In genomic region chrX:153474266-153474665, GRCh38 we compare ENCODE assay signal across 13 cellular contexts. TPM values are rescaled to one million over a fixed set of nuclear protein-coding genes. Genes with fewer than 3 reads are reported as not detected.
DNase-seq lines count a peak whose midpoint lies in the region; ATAC-seq and TF ChIP-seq lines count a peak whose summit lies in the region.
"Had no signal": no experiment of that assay in that cellular context is flagged by ENCODE, and none has a peak within 500 bp of the region (broad histone marks: within the 10 kb centered on the region; RNA-seq: fewer than 3 reads in every experiment).

No MANE protein-coding gene starts in this region.

- H3K9me3 ChIP-seq in CD4-positive, alpha-beta T cell (ENCODE audit: control insufficient read depth, low read length) = no peaks in the 10 kb centered on the region
- H3K9me3 ChIP-seq: MG63, psoas muscle, SJCRH30 had no signal

- H3K27me3 Mint-ChIP-seq in CD4-positive, alpha-beta T cell = no peaks in the 10 kb centered on the region
- H3K27me3 Mint-ChIP-seq in T-cell = no peaks in the 10 kb centered on the region
- no peaks in the 10 kb centered on the region for H3K27me3 Mint-ChIP-seq in nephron (ENCODE audit: low read depth)

- no peaks in the 10 kb centered on the region for H3K36me3 Mint-ChIP-seq in CD4-positive, alpha-beta T cell (ENCODE audit: low read depth)
- H3K36me3 Mint-ChIP-seq in T-cell (no peaks in the 10 kb centered on the region), nephron (ENCODE audit: low read depth) (no peaks in the 10 kb centered on the region)

- no peak for ATAC-seq in CD4-positive, alpha-beta T cell (ENCODE audit: poor library complexity)
- ATAC-seq in T-cell (replicated peaks in 1 of 4) (no peak), HG02610 (IDR thresholded peaks at IDR 0.05; ENCODE audit: unreplicated experiment) (no peak)
- ATAC-seq: psoas muscle had no signal

- peaks cover 6% of the 10 kb centered on the region for H3K4me1 Mint-ChIP-seq in CD4-positive, alpha-beta T cell (ENCODE audit: low read depth)
- H3K4me1 Mint-ChIP-seq in T-cell = peaks cover 5 to 20% (median 17%) of the 10 kb centered on the region in 3 donors
- H3K4me1 Mint-ChIP-seq in nephron = peaks cover 20% of the 10 kb centered on the region
- H3K4me1 Mint-ChIP-seq: activated CD4-positive, alpha-beta T cell treated with anti-CD3 and anti-CD28 coated beads, Interleukin-2, amount 10 ng/mL, durations not matched to agents 24 days and 14 days had no signal

- H3K27ac Mint-ChIP-seq in CD4-positive, alpha-beta T cell = peak overlapping the region; percentile 71
- H3K27ac Mint-ChIP-seq in T-cell (peak overlapping the region; percentile 31 to 39), nephron (peak overlapping the region in 2 of 3 experiments; percentile 44 to 93)
- H3K27ac Mint-ChIP-seq: activated CD4-positive, alpha-beta T cell treated with anti-CD3 and anti-CD28 coated beads, Interleukin-2, amount 10 ng/mL, durations not matched to agents 24 days and 14 days had no signal

- no peak overlapping the region for H3K27ac ChIP-seq in CD4-positive, alpha-beta T cell (ENCODE audit: low read depth, low read length)
- H3K27ac ChIP-seq: psoas muscle, SJCRH30 had no signal

- TF ChIP-seq CTCF in CD4-positive, alpha-beta T cell (IDR thresholded peaks at IDR 0.05) = no peak
- no peak for TF ChIP-seq CTCF in nephron (IDR thresholded peaks at IDR 0.05; ENCODE audit: unreplicated experiment in 3 of 3)

- CTCF ChIA-PET in CD4-positive, alpha-beta T cell (lab: Charles Lee) = no interaction called here
- CTCF ChIA-PET in T-cell (lab: Charles Lee) = no interaction called here

- H3K4me3 Mint-ChIP-seq in CD4-positive, alpha-beta T cell = peak overlapping the region; percentile 76
- peak overlapping the region; percentile 34 to 54 (median 39) for H3K4me3 Mint-ChIP-seq in T-cell
- H3K4me3 Mint-ChIP-seq in nephron = peak overlapping the region in 1 of 3 experiments; percentile 52
- H3K4me3 Mint-ChIP-seq: activated CD4-positive, alpha-beta T cell treated with anti-CD3 and anti-CD28 coated beads, Interleukin-2, amount 10 ng/mL, durations not matched to agents 24 days and 14 days had no signal

- POLR2A ChIA-PET in CD4-positive, alpha-beta T cell (lab: Charles Lee) = no interaction called here
- POLR2A ChIA-PET in T-cell (lab: Charles Lee) = interaction anchor here in 1 of 2 donors (0.7 kb wide), 1 partner anchor 1360 kb away, joined by 3 read pairs; the partner anchor contains the start of gene SMIM9

- H3K27me3 ChIP-seq in CD4-positive, alpha-beta T cell (ENCODE audit: control insufficient read depth, insufficient read depth, low read length) = no peaks in the 10 kb centered on the region
- H3K27me3 ChIP-seq: MG63, SJCRH30 had no signal

- DNase-seq in CD4-positive, alpha-beta T cell = no peak
- DNase-seq in T-cell = peak in 1 of 34 experiments; percentile 5
- no peak for DNase-seq in iPS-NIHi11 (ENCODE audit: low spot score)
- DNase-seq in stimulated activated CD8-positive, alpha-beta memory T cell treated with anti-CD3 and anti-CD28 coated beads, Interleukin-4, amount 100 ng/mL, for 48 hours = no peak
- DNase-seq: NCI-H187, SJCRH30 had no signal

- no peaks in the 10 kb centered on the region for H3K9me3 Mint-ChIP-seq in CD4-positive, alpha-beta T cell
- H3K9me3 Mint-ChIP-seq in T-cell (no peaks in the 10 kb centered on the region), nephron (peaks cover 12% of the 10 kb centered on the region)
- H3K9me3 Mint-ChIP-seq: activated CD4-positive, alpha-beta T cell treated with anti-CD3 and anti-CD28 coated beads, Interleukin-2, amount 10 ng/mL, durations not matched to agents 24 days and 14 days had no signal

- intact Hi-C loops in CD4-positive, alpha-beta T cell (cut with DNase I, micrococcal nuclease) = loop anchor here in 1 of 2 experiments (5.0 kb wide), 4 partner anchors 123 to 532 kb away; partner anchors contain the start of genes CCNQ and ZNF275

RNA-seq across cellular contexts. Expression of gene HAUS7, which starts 3.9 kb away (rescaled TPM):
- 10 to 100 TPM; 24.4 to 25.6 TPM for total RNA-seq in CD4-positive, alpha-beta T cell
- 10 to 100 TPM; 30.7 to 58.4 (median 48.6) TPM for total RNA-seq in T-cell

RNA-seq across cellular contexts. Expression of gene BGN, which starts 20.5 kb away (rescaled TPM):
- not detected for total RNA-seq in CD4-positive, alpha-beta T cell
- total RNA-seq in T-cell = under 1 TPM in 3 of 5 donors, not detected in 2; 0.25 to 0.70 (median 0.30) TPM
- total RNA-seq: activated CD4-positive, alpha-beta T cell treated with anti-CD3 and anti-CD28 coated beads, Interleukin-2, amount 10 ng/mL, durations not matched to agents 24 days and 14 days had no signal

RNA-seq across cellular contexts. Expression of gene TREX2, which starts 28.4 kb away (rescaled TPM):
- total RNA-seq in CD4-positive, alpha-beta T cell = 1 to 10 TPM; 1.1 to 1.4 TPM
- 1 to 10 TPM; 2.4 to 6.3 (median 5.4) TPM for total RNA-seq in T-cell

RNA-seq across cellular contexts. Expression of gene ATP2B3, which starts 43.2 kb away (rescaled TPM):
- not detected for total RNA-seq in CD4-positive, alpha-beta T cell
- under 1 TPM in 1 of 5 donors, not detected in 4; 0.13 TPM for total RNA-seq in T-cell
- total RNA-seq: activated CD4-positive, alpha-beta T cell treated with anti-CD3 and anti-CD28 coated beads, Interleukin-2, amount 10 ng/mL, durations not matched to agents 24 days and 14 days; HT1080; NCI-H460 had no signal
